Comparison of ENCODE assay signal across 15 cellular contexts in genomic region chr7:69418865-69419670, GRCh38.
DNase-seq lines count a peak whose midpoint lies in the region; ATAC-seq lines count a peak whose summit lies in the region.
"Had no signal": no experiment of that assay in that cellular context is flagged by ENCODE, and none has a peak within 500 bp of the region (broad histone marks: within the 10 kb centered on the region; RNA-seq: fewer than 3 reads in every experiment).

No MANE protein-coding gene starts in this region.

- peaks cover 0 to 5% (median 0%) of the 10 kb centered on the region in 3 donors for H3K27me3 Mint-ChIP-seq in naive B cell
- H3K27me3 Mint-ChIP-seq in stimulated activated memory B cell treated with anti-CD40 and anti-IgM and Interleukin-4, amounts not matched to agents 10 μg/mL and 1 μg/mL and 100 μg/mL, for 72 hours = peaks cover 11% of the 10 kb centered on the region
- no peaks in the 10 kb centered on the region for H3K27me3 Mint-ChIP-seq in activated naive CD8-positive, alpha-beta T cell treated with anti-CD3 and anti-CD28 coated beads, Interleukin-2, amount 50 U/mL, for 24 hours

- peak overlapping the region; percentile 84 for H3K4me2 ChIP-seq in BLaER1

- peaks cover 0 to 32% of the 10 kb centered on the region in 2 donors for H3K36me3 Mint-ChIP-seq in naive B cell
- no peaks in the 10 kb centered on the region for H3K36me3 Mint-ChIP-seq in stimulated activated memory B cell treated with anti-CD40 and anti-IgM and Interleukin-4, amounts not matched to agents 10 μg/mL and 1 μg/mL and 100 μg/mL, for 72 hours
- no peaks in the 10 kb centered on the region for H3K36me3 Mint-ChIP-seq in activated naive CD8-positive, alpha-beta T cell treated with anti-CD3 and anti-CD28 coated beads, Interleukin-2, amount 50 U/mL, for 24 hours (ENCODE audit: low read depth)
- H3K36me3 Mint-ChIP-seq: CD8-positive, alpha-beta T cell had no signal

- peak overlapping the region in 4 of 6 donors; percentile 69 to 81 (median 74) for H3K27ac Mint-ChIP-seq in naive B cell
- H3K27ac Mint-ChIP-seq in stimulated activated memory B cell treated with anti-CD40 and anti-IgM and Interleukin-4, amounts not matched to agents 10 μg/mL and 1 μg/mL and 100 μg/mL, for 72 hours = no peak overlapping the region
- H3K27ac Mint-ChIP-seq in activated naive CD8-positive, alpha-beta T cell treated with anti-CD3 and anti-CD28 coated beads, Interleukin-2, amount 50 U/mL, for 24 hours = no peak overlapping the region
- H3K27ac Mint-ChIP-seq: CD8-positive, alpha-beta T cell had no signal

- intact Hi-C loops in head of caudate nucleus (cut with DNase I) = no loop called here

- DNase-seq in RPMI8226 (peak; percentile 43), naive B cell (no peak), head of caudate nucleus (no peak), EL (no peak), kidney tubule cell (ENCODE audit: low spot score) (no peak)
- DNase-seq in activated naive CD8-positive, alpha-beta T cell treated with anti-CD3 and anti-CD28 coated beads, Interleukin-2, amount 50 U/mL, for 24 hours = no peak
- DNase-seq: AML-193; CD8-positive, alpha-beta T cell; IMR-90; NCI-H1436 treated with DMSO at 0.1 percent for 48 hours; NCI-H2081; NCI-H510A treated with DMSO at 0.1 percent for 48 hours had no signal

- peak overlapping the region; percentile 42 for H3K4me3 ChIP-seq in BLaER1

- H3K4me1 ChIP-seq in BLaER1 = peaks cover 69% of the 10 kb centered on the region

- peak overlapping the region; percentile 71 for H3K9ac ChIP-seq in BLaER1

- peaks cover 0 to 11% (median 6%) of the 10 kb centered on the region in 3 donors for H3K4me1 Mint-ChIP-seq in naive B cell
- H3K4me1 Mint-ChIP-seq in stimulated activated memory B cell treated with anti-CD40 and anti-IgM and Interleukin-4, amounts not matched to agents 10 μg/mL and 1 μg/mL and 100 μg/mL, for 72 hours = peaks cover 6% of the 10 kb centered on the region
- H3K4me1 Mint-ChIP-seq in activated naive CD8-positive, alpha-beta T cell treated with anti-CD3 and anti-CD28 coated beads, Interleukin-2, amount 50 U/mL, for 24 hours = peaks cover 3% of the 10 kb centered on the region

- peak overlapping the region; percentile 81 for H3K27ac ChIP-seq in BLaER1

- H3K9me3 ChIP-seq in BLaER1 = peaks cover 28% of the 10 kb centered on the region

- H3K4me3 Mint-ChIP-seq in naive B cell = peak overlapping the region in 2 of 8 donors; percentile 9 to 21
- no peak overlapping the region for H3K4me3 Mint-ChIP-seq in stimulated activated memory B cell treated with anti-CD40 and anti-IgM and Interleukin-4, amounts not matched to agents 10 μg/mL and 1 μg/mL and 100 μg/mL, for 72 hours
- no peak overlapping the region for H3K4me3 Mint-ChIP-seq in activated naive CD8-positive, alpha-beta T cell treated with anti-CD3 and anti-CD28 coated beads, Interleukin-2, amount 50 U/mL, for 24 hours
- H3K4me3 Mint-ChIP-seq: CD8-positive, alpha-beta T cell had no signal

- no peaks in the 10 kb centered on the region for H4K20me1 ChIP-seq in BLaER1

- H3K9me3 Mint-ChIP-seq in naive B cell = peaks cover 8 to 32% (median 17%) of the 10 kb centered on the region in 7 donors
- H3K9me3 Mint-ChIP-seq in stimulated activated memory B cell treated with anti-CD40 and anti-IgM and Interleukin-4, amounts not matched to agents 10 μg/mL and 1 μg/mL and 100 μg/mL, for 72 hours = peaks cover 13% of the 10 kb centered on the region
- peaks cover 32% of the 10 kb centered on the region for H3K9me3 Mint-ChIP-seq in activated naive CD8-positive, alpha-beta T cell treated with anti-CD3 and anti-CD28 coated beads, Interleukin-2, amount 50 U/mL, for 24 hours

- H3K36me3 ChIP-seq in BLaER1 = peaks cover 4% of the 10 kb centered on the region; the same call in 1 of the 2 replicates

- H3K27me3 ChIP-seq in BLaER1 = no peaks in the 10 kb centered on the region

- no peak for ATAC-seq in naive B cell (ENCODE audit: low read depth in 2 of 2)
- peak; percentile 41 for ATAC-seq in stimulated activated memory B cell treated with anti-CD40 and anti-IgM and Interleukin-4, amounts not matched to agents 10 μg/mL and 1 μg/mL and 100 μg/mL, for 72 hours
- no peak for ATAC-seq in activated naive CD8-positive, alpha-beta T cell treated with anti-CD3 and anti-CD28 coated beads, Interleukin-2, amount 50 U/mL, for 24 hours
- ATAC-seq: CD8-positive, alpha-beta T cell; HCT116 had no signal

Comparison
In these comparisons a context has a peak if more than half of its experiments do, and no peak if none do; other contexts are left out.
1. H3K27ac Mint-ChIP-seq: peak in naive B cell (4 of 6); none in stimulated activated memory B cell treated with anti-CD40 and anti-IgM and Interleukin-4, amounts not matched to agents 10 μg/mL and 1 μg/mL and 100 μg/mL, for 72 hours (single experiment) and activated naive CD8-positive, alpha-beta T cell treated with anti-CD3 and anti-CD28 coated beads, Interleukin-2, amount 50 U/mL, for 24 hours (single experiment).